Comparison of ENCODE assay signal across 8 cellular contexts in the genomic region with DNA sequence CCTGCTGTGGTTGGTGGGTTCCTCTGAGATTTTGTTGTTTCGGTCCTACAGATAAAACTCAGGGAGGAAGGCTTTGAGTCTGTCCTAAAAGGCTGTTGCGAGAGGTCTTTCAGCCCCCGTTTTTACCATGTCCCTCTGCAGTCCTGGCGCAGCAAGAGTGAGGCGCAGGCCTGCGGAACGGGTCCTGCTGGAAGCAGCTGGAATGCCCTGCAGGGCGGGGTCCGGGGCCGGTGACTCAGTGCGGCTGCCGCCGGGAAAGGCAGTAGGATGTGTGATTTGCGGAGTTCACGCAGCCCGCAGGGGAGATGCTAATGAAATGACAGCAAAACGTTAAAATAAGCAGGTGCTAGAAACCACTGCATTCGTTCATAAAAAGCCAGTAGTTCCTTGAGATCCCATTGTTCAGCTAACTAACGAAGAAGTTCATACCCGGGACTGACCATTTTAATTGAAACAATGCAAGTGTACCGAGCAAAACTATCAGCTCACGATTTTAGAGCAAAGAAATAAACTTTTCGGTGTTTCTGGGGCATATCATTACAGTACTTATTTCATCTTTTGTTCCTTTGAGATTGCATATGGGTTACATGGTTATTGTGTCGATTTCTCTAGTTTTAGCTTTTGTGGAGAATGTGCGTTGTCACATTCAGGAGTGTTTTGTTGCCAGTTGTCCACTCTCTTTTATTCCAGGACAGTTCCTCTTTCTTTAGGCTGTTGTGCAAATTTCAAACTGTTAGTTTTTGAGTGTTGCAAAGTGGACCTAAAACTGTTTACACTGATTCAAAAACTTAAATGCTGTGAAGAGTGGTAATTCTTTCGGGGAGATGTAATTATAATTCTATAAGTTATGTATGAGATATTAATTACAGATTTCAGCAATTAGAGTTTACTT. TPM values are rescaled to one million over a fixed set of nuclear protein-coding genes. Genes with fewer than 3 reads are reported as not detected.
A peak's percentile ranks its signal among the peaks of the same experiment; 100 is the strongest.
DNase-seq lines count a peak whose midpoint lies in the region; ATAC-seq, FAIRE-seq and TF ChIP-seq lines count a peak whose summit lies in the region.

No MANE protein-coding gene starts in this region.

- H3K4me3 Mint-ChIP-seq in chondrocyte (ENCODE audit: unreplicated experiment): peak overlapping the region; percentile 74

- TF ChIP-seq POLR2A in A549 (IDR thresholded peaks at IDR 0.05; ENCODE audit: low read length): peak; percentile 52

- H3K27ac Mint-ChIP-seq in chondrocyte (ENCODE audit: unreplicated experiment): peak overlapping the region; percentile 92

- H3K9me3 Mint-ChIP-seq in chondrocyte (ENCODE audit: low read depth): peaks cover 4% of the 10 kb centered on the region

- H3K4me2 ChIP-seq in A549: peak overlapping the region; percentile 97

- CTCF ChIA-PET in A549 (lab: Yijun Ruan, JAX): interaction anchor here (0.5 to 4.6 kb wide), 3 partner anchors 23 to 299 kb away, joined by 3 to 23 read pairs (median 4); a partner anchor contains a TSS

- peak; percentile 87 to 88 for DNase-seq in A549 (ENCODE audit: low read depth in 1 of 2, low spot score in 1 of 2)
- peak; percentile 18 for DNase-seq in GM18507 (ENCODE audit: extremely low spot score, insufficient read length, low read depth)
- peak; percentile 72 for DNase-seq in NCI-H2029 (lab: John Stamatoyannopoulos, UW)
- DNase-seq in T1000 (lab: John Stamatoyannopoulos, UW): peak; percentile 69
- peak; percentile 97 for DNase-seq in chondrocyte (ENCODE audit: low spot score)
- peak; percentile 94 for DNase-seq in kidney tubule cell (ENCODE audit: low spot score)
- peak; percentile 72 for DNase-seq in stimulated activated CD4-positive, alpha-beta T cell treated with anti-CD3 and anti-CD28 coated beads, Interleukin-1b, Interleukin-23, amount 100 ng/mL, for 48 hours

- no peak for FAIRE-seq in A549 (lab: Jason Lieb, UNC)
- no peak for FAIRE-seq in GM18507 (lab: Jason Lieb, UNC)

- peaks cover 6% of the 10 kb centered on the region; the same call in 2 of the 3 replicates for H3K9me3 ChIP-seq in A549

- WGBS in A549 (ENCODE audit: missing lambda C conversion rate): 1% methylated on average over 23 of the region's 26 CpGs

- ATAC-seq in A549 (peak; percentile 91 to 93), HG03025 (IDR thresholded peaks at IDR 0.05; ENCODE audit: low FRiP score, unreplicated experiment) (peak; percentile 23)

- peaks cover 56% of the 10 kb centered on the region for H3K4me1 Mint-ChIP-seq in chondrocyte (ENCODE audit: low read depth)

- TF ChIP-seq EP300 in A549 (IDR thresholded peaks at IDR 0.05): no peak

- peak overlapping the region; percentile 88 to 94 for H3K27ac ChIP-seq in A549

- POLR2A ChIA-PET in A549 (lab: Yijun Ruan, JAX): interaction anchor here (1.3 kb wide), 1 partner anchor 590 kb away, joined by 4 read pairs; a partner anchor contains a TSS

- no peak for TF ChIP-seq CTCF in A549 (IDR thresholded peaks at IDR 0.05)
- peak; percentile 32 for TF ChIP-seq CTCF in chondrocyte (IDR thresholded peaks at IDR 0.05)

- H3K27me3 Mint-ChIP-seq in chondrocyte (ENCODE audit: low read depth): no peaks in the 10 kb centered on the region

- peaks cover 46% of the 10 kb centered on the region for H3K4me1 ChIP-seq in A549

- H3K4me3 ChIP-seq in A549: peak overlapping the region; percentile 67

- H3K36me3 Mint-ChIP-seq in chondrocyte (ENCODE audit: low read depth): no peaks in the 10 kb centered on the region

- TF ChIP-seq RAD21 in A549 (conservative IDR thresholded peaks at IDR 0.05 in 1 of 2, IDR thresholded peaks at IDR 0.05 in 1 of 2): no peak

TF ChIP-seq in A549, 52 proteins besides CTCF, POLR2A, EP300 and RAD21 (continues in another document):
- TF ChIP-seq NPAS2 (CRISPR knock-in tag; IDR thresholded peaks at IDR 0.05; ENCODE audit: borderline replicate concordance): no peak
- peak; percentile 39; the same call in 1 of the 2 replicates for TF ChIP-seq FOSL2 (IDR thresholded peaks at IDR 0.05)
- TF ChIP-seq FOSL2 (CRISPR knock-in tag; IDR thresholded peaks at IDR 0.05): peak; percentile 89
- TF ChIP-seq, protein P1, sequence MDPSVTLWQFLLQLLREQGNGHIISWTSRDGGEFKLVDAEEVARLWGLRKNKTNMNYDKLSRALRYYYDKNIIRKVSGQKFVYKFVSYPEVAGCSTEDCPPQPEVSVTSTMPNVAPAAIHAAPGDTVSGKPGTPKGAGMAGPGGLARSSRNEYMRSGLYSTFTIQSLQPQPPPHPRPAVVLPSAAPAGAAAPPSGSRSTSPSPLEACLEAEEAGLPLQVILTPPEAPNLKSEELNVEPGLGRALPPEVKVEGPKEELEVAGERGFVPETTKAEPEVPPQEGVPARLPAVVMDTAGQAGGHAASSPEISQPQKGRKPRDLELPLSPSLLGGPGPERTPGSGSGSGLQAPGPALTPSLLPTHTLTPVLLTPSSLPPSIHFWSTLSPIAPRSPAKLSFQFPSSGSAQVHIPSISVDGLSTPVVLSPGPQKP (IDR thresholded peaks at IDR 0.05; ENCODE audit: low read depth, low read length): no peak
- TF ChIP-seq JUN (IDR thresholded peaks at IDR 0.05): peak in 1 of 2 experiments; percentile 13; a peak in 2 of 5 replicates
- TF ChIP-seq JUNB (IDR thresholded peaks at IDR 0.05): no peak
- TF ChIP-seq, protein P2, sequence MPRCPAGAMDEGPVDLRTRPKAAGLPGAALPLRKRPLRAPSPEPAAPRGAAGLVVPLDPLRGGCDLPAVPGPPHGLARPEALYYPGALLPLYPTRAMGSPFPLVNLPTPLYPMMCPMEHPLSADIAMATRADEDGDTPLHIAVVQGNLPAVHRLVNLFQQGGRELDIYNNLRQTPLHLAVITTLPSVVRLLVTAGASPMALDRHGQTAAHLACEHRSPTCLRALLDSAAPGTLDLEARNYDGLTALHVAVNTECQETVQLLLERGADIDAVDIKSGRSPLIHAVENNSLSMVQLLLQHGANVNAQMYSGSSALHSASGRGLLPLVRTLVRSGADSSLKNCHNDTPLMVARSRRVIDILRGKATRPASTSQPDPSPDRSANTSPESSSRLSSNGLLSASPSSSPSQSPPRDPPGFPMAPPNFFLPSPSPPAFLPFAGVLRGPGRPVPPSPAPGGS (IDR thresholded peaks at IDR 0.05): no peak
- no peak; the same call in 1 of the 2 replicates for TF ChIP-seq TFCP2L1 (CRISPR knock-in tag; IDR thresholded peaks at IDR 0.05)
- TF ChIP-seq MAZ (IDR thresholded peaks at IDR 0.05; ENCODE audit: borderline replicate concordance, low read depth, low read length): no peak
- no peak for TF ChIP-seq HEYL (CRISPR knock-in tag; IDR thresholded peaks at IDR 0.05)
- TF ChIP-seq MAFK (IDR thresholded peaks at IDR 0.05; ENCODE audit: partially characterized antibody): no peak
- TF ChIP-seq BHLHE40 (IDR thresholded peaks at IDR 0.05; ENCODE audit: low read depth, low read length): no peak
- TF ChIP-seq, protein P3, sequence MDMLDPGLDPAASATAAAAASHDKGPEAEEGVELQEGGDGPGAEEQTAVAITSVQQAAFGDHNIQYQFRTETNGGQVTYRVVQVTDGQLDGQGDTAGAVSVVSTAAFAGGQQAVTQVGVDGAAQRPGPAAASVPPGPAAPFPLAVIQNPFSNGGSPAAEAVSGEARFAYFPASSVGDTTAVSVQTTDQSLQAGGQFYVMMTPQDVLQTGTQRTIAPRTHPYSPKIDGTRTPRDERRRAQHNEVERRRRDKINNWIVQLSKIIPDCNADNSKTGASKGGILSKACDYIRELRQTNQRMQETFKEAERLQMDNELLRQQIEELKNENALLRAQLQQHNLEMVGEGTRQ (IDR thresholded peaks at IDR 0.05): no peak
- TF ChIP-seq GATA3 (IDR thresholded peaks at IDR 0.05; ENCODE audit: borderline replicate concordance): no peak
- peak; percentile 79; the same call in 1 of the 2 replicates for TF ChIP-seq PHF8 (IDR thresholded peaks at IDR 0.05; ENCODE audit: borderline replicate concordance, low read depth)
- no peak for TF ChIP-seq RFX5 (IDR thresholded peaks at IDR 0.05)
- no peak for TF ChIP-seq CBX8 (IDR thresholded peaks at IDR 0.05)
- no peak for TF ChIP-seq ZFP36 (IDR thresholded peaks at IDR 0.05; ENCODE audit: borderline replicate concordance, partially characterized antibody)
- TF ChIP-seq ZC3H11A (IDR thresholded peaks at IDR 0.05): no peak
- TF ChIP-seq NFE2L2 (conservative IDR thresholded peaks at IDR 0.05; ENCODE audit: low read length): no peak
- TF ChIP-seq POLR2AphosphoS2 (conservative IDR thresholded peaks at IDR 0.05; ENCODE audit: low read length): no peak
- TF ChIP-seq EHF (CRISPR knock-in tag; IDR thresholded peaks at IDR 0.05): no peak
- TF ChIP-seq, protein P4, sequence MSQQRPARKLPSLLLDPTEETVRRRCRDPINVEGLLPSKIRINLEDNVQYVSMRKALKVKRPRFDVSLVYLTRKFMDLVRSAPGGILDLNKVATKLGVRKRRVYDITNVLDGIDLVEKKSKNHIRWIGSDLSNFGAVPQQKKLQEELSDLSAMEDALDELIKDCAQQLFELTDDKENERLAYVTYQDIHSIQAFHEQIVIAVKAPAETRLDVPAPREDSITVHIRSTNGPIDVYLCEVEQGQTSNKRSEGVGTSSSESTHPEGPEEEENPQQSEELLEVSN (IDR thresholded peaks at IDR 0.05; ENCODE audit: borderline replicate concordance, low read depth): no peak
- TF ChIP-seq, protein P5, sequence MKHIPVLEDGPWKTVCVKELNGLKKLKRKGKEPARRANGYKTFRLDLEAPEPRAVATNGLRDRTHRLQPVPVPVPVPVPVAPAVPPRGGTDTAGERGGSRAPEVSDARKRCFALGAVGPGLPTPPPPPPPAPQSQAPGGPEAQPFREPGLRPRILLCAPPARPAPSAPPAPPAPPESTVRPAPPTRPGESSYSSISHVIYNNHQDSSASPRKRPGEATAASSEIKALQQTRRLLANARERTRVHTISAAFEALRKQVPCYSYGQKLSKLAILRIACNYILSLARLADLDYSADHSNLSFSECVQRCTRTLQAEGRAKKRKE (CRISPR knock-in tag; IDR thresholded peaks at IDR 0.05; ENCODE audit: low read depth): no peak
- TF ChIP-seq, protein P6, sequence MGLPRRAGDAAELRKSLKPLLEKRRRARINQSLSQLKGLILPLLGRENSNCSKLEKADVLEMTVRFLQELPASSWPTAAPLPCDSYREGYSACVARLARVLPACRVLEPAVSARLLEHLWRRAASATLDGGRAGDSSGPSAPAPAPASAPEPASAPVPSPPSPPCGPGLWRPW (IDR thresholded peaks at IDR 0.05): no peak
- TF ChIP-seq MYC (IDR thresholded peaks at IDR 0.05; ENCODE audit: borderline replicate concordance, low read length): no peak
- TF ChIP-seq CBX2 (IDR thresholded peaks at IDR 0.05; ENCODE audit: borderline replicate concordance, low read depth): no peak
- TF ChIP-seq FOXS1 (CRISPR knock-in tag; IDR thresholded peaks at IDR 0.05): no peak

RNA-seq across cellular contexts. Expression of a gene that starts 0.8 kb away (rescaled TPM):
- polyA plus RNA-seq in A549 (2011; rRNA removed): 52.4 and 148 TPM in 2 replicates
- polyA plus RNA-seq in A549 (2012; cell fraction: cytosol; rRNA removed): 13.1 and 14.9 TPM in 2 replicates
- 50.4 and 77.3 TPM in 2 replicates for polyA plus RNA-seq in A549 (2012; cell fraction: nucleus; rRNA removed)
- 70.9 to 84.4 TPM (median 72.9 TPM) in 3 replicates for polyA plus RNA-seq in A549 (2017; fragmentation: RNase III; extraction: RNeasy Plus Mini Kit Qiagen cat#74134 plus additional on column Dnase treatment)
- polyA minus RNA-seq in A549 (2011; rRNA and poly(A)+ RNA removed): 154 and 160 TPM in 2 replicates
- total RNA-seq in chondrocyte: 31.2 to 34.8 TPM (median 33.2 TPM) in 3 replicates

Comparison
In these comparisons a context has a peak if more than half of its experiments do, and no peak if none do; other contexts are left out.
1. Peak in every context shown above with its lines: DNase-seq, ATAC-seq, H3K4me3 ChIP-seq and H3K27ac ChIP-seq.
2. DNase-seq: peak in every context shown above with its lines; median percentile 97 in chondrocyte; 94 in kidney tubule cell; 88 in A549; 72 in NCI-H2029; 72 in stimulated activated CD4-positive, alpha-beta T cell treated with anti-CD3 and anti-CD28 coated beads, Interleukin-1b, Interleukin-23, amount 100 ng/mL, for 48 hours; 69 in T1000; 18 in GM18507.